Comparison of ENCODE assay signal across 8 cellular contexts in the genomic region with DNA sequence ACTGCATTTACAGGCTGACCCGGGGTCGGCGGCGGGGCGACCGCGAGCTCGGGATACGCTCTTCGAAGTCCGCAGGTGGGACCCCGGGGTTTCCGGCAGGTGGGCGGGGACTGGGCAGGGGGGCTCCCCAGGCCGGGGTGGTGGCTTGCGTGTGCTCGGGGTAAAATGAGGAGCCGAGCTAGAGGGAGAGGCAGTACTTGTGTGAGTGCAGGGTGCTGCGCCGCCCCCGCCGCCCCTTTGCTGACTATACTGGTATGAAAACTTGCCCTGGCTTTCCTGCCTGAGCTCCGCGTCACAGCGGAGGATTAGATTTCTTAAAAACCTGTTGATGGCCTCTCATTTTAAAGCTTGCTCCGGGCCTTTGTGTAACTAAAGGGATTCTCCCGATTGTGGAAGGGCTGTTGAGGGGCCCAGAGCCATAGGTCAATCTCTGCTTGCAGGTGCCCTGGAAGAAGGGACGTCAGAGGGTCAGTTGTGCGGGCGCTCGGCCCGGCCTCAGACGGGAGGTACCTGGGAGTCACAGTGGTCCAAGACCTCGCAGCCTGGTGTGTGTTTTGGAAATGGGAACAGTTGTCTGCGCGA.
A peak's percentile ranks its signal among the peaks of the same experiment; 100 is the strongest.
DNase-seq lines count a peak whose midpoint lies in the region; ATAC-seq and TF ChIP-seq lines count a peak whose summit lies in the region.

No MANE protein-coding gene starts in this region.

- DNase-seq in AG09309 (ENCODE audit: low read depth), result no peak
- peak; percentile 65 for DNase-seq in NCI-H82 (lab: John Stamatoyannopoulos, UW)
- DNase-seq in activated T-cell treated with anti-CD3 and anti-CD28 coated beads for 48 hours (ENCODE audit: low read depth), result peak; percentile 72
- peak; percentile 70 to 72 for DNase-seq in erythroblast (lab: John Stamatoyannopoulos, UW)
- DNase-seq in stimulated activated CD8-positive, alpha-beta memory T cell treated with anti-CD3 and anti-CD28 coated beads, Interleukin-4, amount 100 ng/mL, for 4 hours (ENCODE audit: low read depth in 2 of 2, low spot score in 1 of 2), result peak; percentile 62 to 75

- ATAC-seq in GM18909 (IDR thresholded peaks at IDR 0.05; ENCODE audit: poor library complexity, unreplicated experiment), result peak; percentile 54
- ATAC-seq in HG03175 (IDR thresholded peaks at IDR 0.05; ENCODE audit: unreplicated experiment), result peak; percentile 48

- peak overlapping the region; percentile 78 for H3K9ac ChIP-seq in mucosa of stomach (ENCODE audit: low read length)

- peaks cover 12% of the 10 kb centered on the region for H3K4me1 ChIP-seq in mucosa of stomach (ENCODE audit: control insufficient read depth, insufficient read depth, low read length)

- no peak for TF ChIP-seq CTCF in AG09309 (IDR thresholded peaks at IDR 0.05; ENCODE audit: control insufficient read depth, insufficient read depth, low read depth, low read length, missing control alignments)

- no peaks in the 10 kb centered on the region for H3K9me3 ChIP-seq in mucosa of stomach (ENCODE audit: control insufficient read depth, low read length)

- H3K4me3 ChIP-seq in AG09309 (ENCODE audit: control insufficient read depth, low read depth, low read length) (peak overlapping the region; percentile 62), mucosa of stomach (ENCODE audit: low read length) (peak overlapping the region; percentile 68)

- H3K36me3 ChIP-seq in mucosa of stomach (ENCODE audit: control insufficient read depth, insufficient read depth, low read length), result no peaks in the 10 kb centered on the region

- no peak for TF ChIP-seq POLR2A in erythroblast (IDR thresholded peaks at IDR 0.05; ENCODE audit: low read length)

- H3K27me3 ChIP-seq in mucosa of stomach (ENCODE audit: control insufficient read depth, insufficient read depth, low read length), result no peaks in the 10 kb centered on the region
